In genomic region chr9:114397848-114398605, GRCh38 we compare ENCODE assay signal across 8 cellular contexts. TPM values are rescaled to one million over a fixed set of nuclear protein-coding genes. Genes with fewer than 3 reads are reported as not detected.
A peak's percentile ranks its signal among the peaks of the same experiment; 100 is the strongest.
DNase-seq lines count a peak whose midpoint lies in the region; ATAC-seq and TF ChIP-seq lines count a peak whose summit lies in the region.

No MANE protein-coding gene starts in this region.

- ATAC-seq in HG02588 (IDR thresholded peaks at IDR 0.05; ENCODE audit: unreplicated experiment) (peak; percentile 80), heart left ventricle (peak; percentile 88 to 97 (median 96))
- ATAC-seq in activated naive CD8-positive, alpha-beta T cell treated with anti-CD3 and anti-CD28 coated beads, Interleukin-2, amount 50 U/mL, for 24 hours, result peak; percentile 87

- TF ChIP-seq CTCF in GM10266 (IDR thresholded peaks at IDR 0.05; ENCODE audit: control insufficient read depth, insufficient read depth, low read depth, missing control alignments) (no peak), NB4 (IDR thresholded peaks at IDR 0.05; ENCODE audit: low read depth, low read length) (no peak), SU-DHL-6 (IDR thresholded peaks at IDR 0.05; ENCODE audit: insufficient read depth, low read length, poor library complexity, severe bottlenecking) (no peak), heart left ventricle (IDR thresholded peaks at IDR 0.05) (peak in 3 of 12 donors; percentile 9 to 21 (median 9)), type B pancreatic cell (conservative IDR thresholded peaks at IDR 0.05) (no peak)

- peak overlapping the region; percentile 89 for H3K4me2 ChIP-seq in SU-DHL-6 (ENCODE audit: low read depth, low read length, poor library complexity, severe bottlenecking)

- intact Hi-C loops in heart left ventricle (cut with DNase I), result no loop called here
- intact Hi-C loops in posterior cingulate gyrus (cut with DNase I), result loop anchor here (2.0 kb wide), 1 partner anchor 23 kb away; no protein-coding TSS in a partner anchor

- no peaks in the 10 kb centered on the region for H3K9me2 ChIP-seq in SU-DHL-6 (replicated peaks; ENCODE audit: insufficient read depth, low read length)

- H3K36me3 Mint-ChIP-seq in activated naive CD8-positive, alpha-beta T cell treated with anti-CD3 and anti-CD28 coated beads, Interleukin-2, amount 50 U/mL, for 24 hours (ENCODE audit: low read depth), result peaks cover 12% of the 10 kb centered on the region
- H3K36me3 Mint-ChIP-seq in type B pancreatic cell, result no peaks in the 10 kb centered on the region

- WGBS in heart left ventricle, 4 donors, result 0 to 1% (median 1%) methylated on average over 43 to 66 of the region's 66 CpGs

- H3K27me3 ChIP-seq in SU-DHL-6 (ENCODE audit: low read length) (no peaks in the 10 kb centered on the region), heart left ventricle (no peaks in the 10 kb centered on the region)

- TF ChIP-seq POLR2A in NB4 (IDR thresholded peaks at IDR 0.05; ENCODE audit: extremely low read depth, insufficient read length), result peak; percentile 39
- peak in 1 of 2 donors; percentile 60 for TF ChIP-seq POLR2A in heart left ventricle (IDR thresholded peaks at IDR 0.05)

- peak overlapping the region; percentile 68 for H3K4me3 ChIP-seq in NB4 (ENCODE audit: low read depth, low read length)
- H3K4me3 ChIP-seq in SU-DHL-6 (ENCODE audit: insufficient read depth, low read length, poor library complexity, severe bottlenecking), result peak overlapping the region; percentile 88
- H3K4me3 ChIP-seq in heart left ventricle, result peak overlapping the region; percentile 22 to 97 (median 82)

- no peaks in the 10 kb centered on the region for H3K9me3 Mint-ChIP-seq in activated naive CD8-positive, alpha-beta T cell treated with anti-CD3 and anti-CD28 coated beads, Interleukin-2, amount 50 U/mL, for 24 hours
- H3K9me3 Mint-ChIP-seq in type B pancreatic cell, result no peaks in the 10 kb centered on the region

- H3K4me1 Mint-ChIP-seq in activated naive CD8-positive, alpha-beta T cell treated with anti-CD3 and anti-CD28 coated beads, Interleukin-2, amount 50 U/mL, for 24 hours, result peaks cover 45% of the 10 kb centered on the region
- peaks cover 31% of the 10 kb centered on the region for H3K4me1 Mint-ChIP-seq in type B pancreatic cell (ENCODE audit: unreplicated experiment)

- H3K9ac ChIP-seq in SU-DHL-6 (ENCODE audit: low read length), result peak overlapping the region; percentile 68

- H3K36me3 ChIP-seq in SU-DHL-6 (ENCODE audit: low read length), result no peaks in the 10 kb centered on the region
- H3K36me3 ChIP-seq in heart left ventricle, result peaks cover 0 to 7% (median 0%) of the 10 kb centered on the region in 9 donors

- no peaks in the 10 kb centered on the region for H4K20me1 ChIP-seq in SU-DHL-6 (ENCODE audit: low read depth, low read length)

- H3K27ac ChIP-seq in SU-DHL-6 (ENCODE audit: low read depth, low read length) (peak overlapping the region; percentile 76), heart left ventricle (peak overlapping the region; percentile 25 to 95 (median 76))

- peak overlapping the region; percentile 86 for H3K27ac Mint-ChIP-seq in activated naive CD8-positive, alpha-beta T cell treated with anti-CD3 and anti-CD28 coated beads, Interleukin-2, amount 50 U/mL, for 24 hours
- peak overlapping the region; percentile 88 for H3K27ac Mint-ChIP-seq in type B pancreatic cell

- peaks cover 21% of the 10 kb centered on the region for H3F3A ChIP-seq in SU-DHL-6 (ENCODE audit: insufficient read depth)

- no peaks in the 10 kb centered on the region for H3K27me3 Mint-ChIP-seq in activated naive CD8-positive, alpha-beta T cell treated with anti-CD3 and anti-CD28 coated beads, Interleukin-2, amount 50 U/mL, for 24 hours
- H3K27me3 Mint-ChIP-seq in type B pancreatic cell, result no peaks in the 10 kb centered on the region

- peaks cover 12% of the 10 kb centered on the region for H3K79me2 ChIP-seq in SU-DHL-6 (ENCODE audit: insufficient read depth, low read length)

- DNase-seq in GM10266 (ENCODE audit: extremely low spot score), result peak; percentile 96
- peak; percentile 91 for DNase-seq in NB4 (ENCODE audit: low read depth)
- peak; percentile 98 for DNase-seq in activated naive CD8-positive, alpha-beta T cell treated with anti-CD3 and anti-CD28 coated beads, Interleukin-2, amount 50 U/mL, for 24 hours
- peak; percentile 96 to 98 (median 97) for DNase-seq in heart left ventricle
- DNase-seq in posterior cingulate gyrus, result peak; percentile 88 to 99 (median 96)
- peak; percentile 94 for DNase-seq in type B pancreatic cell (ENCODE audit: extremely low spot score, unreplicated experiment)

- H3K4me3 Mint-ChIP-seq in activated naive CD8-positive, alpha-beta T cell treated with anti-CD3 and anti-CD28 coated beads, Interleukin-2, amount 50 U/mL, for 24 hours, result peak overlapping the region; percentile 96
- H3K4me3 Mint-ChIP-seq in type B pancreatic cell, result peak overlapping the region; percentile 93

- H3K4me1 ChIP-seq in heart left ventricle, result peaks cover 0 to 40% (median 13%) of the 10 kb centered on the region in 12 donors

- H3K9me3 ChIP-seq in SU-DHL-6 (ENCODE audit: insufficient read depth, low read length) (no peaks in the 10 kb centered on the region), heart left ventricle (no peaks in the 10 kb centered on the region)

- H2AFZ ChIP-seq in SU-DHL-6 (ENCODE audit: low read depth, low read length, severe bottlenecking), result peak overlapping the region; percentile 62

RNA-seq across cellular contexts. Expression of gene AKNA, which starts 10.2 kb away (rescaled TPM):
- total RNA-seq in heart left ventricle (10 to 100 TPM in 2 of 9 donors, 1 to 10 TPM in 7; 2.5 to 30.8 (median 4.3) TPM), type B pancreatic cell (ENCODE audit: low replicate concordance) (11.5 and 14.0 TPM in 2 replicates)
- polyA plus RNA-seq in heart left ventricle, result 1 to 10 TPM; 4.4 to 4.6 TPM

Comparison
In these comparisons a context has a peak if more than half of its experiments do, and no peak if none do; other contexts are left out.
1. Peak in every context shown above with its lines: DNase-seq, ATAC-seq, H3K4me3 ChIP-seq and H3K27ac ChIP-seq.